Comparison of ENCODE assay signal across 1 cellular context in the genomic region with DNA sequence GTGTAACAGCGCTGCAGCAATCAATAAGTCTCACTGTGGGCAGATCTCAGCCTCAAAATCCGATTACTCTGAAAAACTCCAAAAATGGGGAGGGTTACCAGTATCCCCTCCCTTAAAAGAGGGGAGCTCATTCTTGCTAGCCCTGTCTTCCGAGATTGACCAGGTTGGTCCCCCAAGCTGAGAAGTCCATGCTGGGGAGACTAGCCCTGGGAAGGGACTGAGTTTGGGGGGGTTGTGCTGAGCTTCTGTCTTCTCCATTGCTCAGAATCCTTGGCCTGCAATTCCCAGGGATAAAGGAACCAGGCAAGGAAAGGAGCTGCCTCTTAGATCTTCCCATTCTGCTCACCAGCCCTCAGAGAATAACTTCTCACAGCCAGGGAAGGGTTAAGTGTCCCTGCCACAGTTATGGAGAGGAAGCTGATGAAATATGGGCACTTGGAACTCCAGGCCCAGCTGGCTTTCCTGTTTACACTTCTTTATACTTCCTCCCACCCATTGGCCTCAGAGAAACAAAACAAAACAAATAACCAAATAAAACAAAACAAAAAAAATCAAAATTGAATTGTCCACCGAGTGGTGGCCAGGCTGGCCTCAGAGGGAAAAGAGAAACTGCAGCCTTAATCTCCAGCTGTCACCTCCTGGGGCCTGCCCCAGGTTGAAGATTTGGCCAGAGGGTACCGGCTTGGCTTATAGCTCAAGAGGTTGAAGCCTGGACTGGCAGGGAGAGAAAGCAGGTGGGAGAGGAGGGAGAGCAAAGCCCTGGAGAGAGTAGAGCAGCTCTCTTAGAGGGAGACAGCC.
TF ChIP-seq lines count a peak whose summit lies in the region.

No MANE protein-coding gene starts in this region.

TF ChIP-seq in HEK293, 187 proteins besides CTCF, POLR2A, EP300 and RAD21 (continued from another document and continues in another):
- TF ChIP-seq, protein P1, sequence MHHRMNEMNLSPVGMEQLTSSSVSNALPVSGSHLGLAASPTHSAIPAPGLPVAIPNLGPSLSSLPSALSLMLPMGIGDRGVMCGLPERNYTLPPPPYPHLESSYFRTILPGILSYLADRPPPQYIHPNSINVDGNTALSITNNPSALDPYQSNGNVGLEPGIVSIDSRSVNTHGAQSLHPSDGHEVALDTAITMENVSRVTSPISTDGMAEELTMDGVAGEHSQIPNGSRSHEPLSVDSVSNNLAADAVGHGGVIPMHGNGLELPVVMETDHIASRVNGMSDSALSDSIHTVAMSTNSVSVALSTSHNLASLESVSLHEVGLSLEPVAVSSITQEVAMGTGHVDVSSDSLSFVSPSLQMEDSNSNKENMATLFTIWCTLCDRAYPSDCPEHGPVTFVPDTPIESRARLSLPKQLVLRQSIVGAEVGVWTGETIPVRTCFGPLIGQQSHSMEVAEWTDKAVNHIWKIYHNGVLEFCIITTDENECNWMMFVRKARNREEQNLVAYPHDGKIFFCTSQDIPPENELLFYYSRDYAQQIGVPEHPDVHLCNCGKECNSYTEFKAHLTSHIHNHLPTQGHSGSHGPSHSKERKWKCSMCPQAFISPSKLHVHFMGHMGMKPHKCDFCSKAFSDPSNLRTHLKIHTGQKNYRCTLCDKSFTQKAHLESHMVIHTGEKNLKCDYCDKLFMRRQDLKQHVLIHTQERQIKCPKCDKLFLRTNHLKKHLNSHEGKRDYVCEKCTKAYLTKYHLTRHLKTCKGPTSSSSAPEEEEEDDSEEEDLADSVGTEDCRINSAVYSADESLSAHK (tag by site-specific recombination; IDR thresholded peaks at IDR 0.05): peak; percentile 85
- TF ChIP-seq, protein P2, sequence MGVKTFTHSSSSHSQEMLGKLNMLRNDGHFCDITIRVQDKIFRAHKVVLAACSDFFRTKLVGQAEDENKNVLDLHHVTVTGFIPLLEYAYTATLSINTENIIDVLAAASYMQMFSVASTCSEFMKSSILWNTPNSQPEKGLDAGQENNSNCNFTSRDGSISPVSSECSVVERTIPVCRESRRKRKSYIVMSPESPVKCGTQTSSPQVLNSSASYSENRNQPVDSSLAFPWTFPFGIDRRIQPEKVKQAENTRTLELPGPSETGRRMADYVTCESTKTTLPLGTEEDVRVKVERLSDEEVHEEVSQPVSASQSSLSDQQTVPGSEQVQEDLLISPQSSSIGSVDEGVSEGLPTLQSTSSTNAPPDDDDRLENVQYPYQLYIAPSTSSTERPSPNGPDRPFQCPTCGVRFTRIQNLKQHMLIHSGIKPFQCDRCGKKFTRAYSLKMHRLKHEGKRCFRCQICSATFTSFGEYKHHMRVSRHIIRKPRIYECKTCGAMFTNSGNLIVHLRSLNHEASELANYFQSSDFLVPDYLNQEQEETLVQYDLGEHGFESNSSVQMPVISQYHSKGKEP (tag by site-specific recombination; IDR thresholded peaks at IDR 0.05): no peak
- TF ChIP-seq ZNF776 (tag by site-specific recombination; IDR thresholded peaks at IDR 0.05; ENCODE audit: borderline replicate concordance): no peak
- TF ChIP-seq HOXC10 (CRISPR knock-in tag; IDR thresholded peaks at IDR 0.05): no peak
- TF ChIP-seq, protein P3, sequence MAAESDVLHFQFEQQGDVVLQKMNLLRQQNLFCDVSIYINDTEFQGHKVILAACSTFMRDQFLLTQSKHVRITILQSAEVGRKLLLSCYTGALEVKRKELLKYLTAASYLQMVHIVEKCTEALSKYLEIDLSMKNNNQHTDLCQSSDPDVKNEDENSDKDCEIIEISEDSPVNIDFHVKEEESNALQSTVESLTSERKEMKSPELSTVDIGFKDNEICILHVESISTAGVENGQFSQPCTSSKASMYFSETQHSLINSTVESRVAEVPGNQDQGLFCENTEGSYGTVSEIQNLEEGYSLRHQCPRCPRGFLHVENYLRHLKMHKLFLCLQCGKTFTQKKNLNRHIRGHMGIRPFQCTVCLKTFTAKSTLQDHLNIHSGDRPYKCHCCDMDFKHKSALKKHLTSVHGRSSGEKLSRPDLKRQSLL (tag by site-specific recombination; IDR thresholded peaks at IDR 0.05): 0 out of 2 replicates have a peak, but pooled peaks have one; percentile 74
- TF ChIP-seq REPIN1 (tag by site-specific recombination; IDR thresholded peaks at IDR 0.05; ENCODE audit: low read depth): no peak
- TF ChIP-seq ZBTB8A (tag by site-specific recombination; IDR thresholded peaks at IDR 0.05): peak; percentile 69
- no peak for TF ChIP-seq ZNF624 (tag by site-specific recombination; IDR thresholded peaks at IDR 0.05)
- peak; percentile 10; the same call in 1 of the 2 replicates for TF ChIP-seq KLF9 (tag by site-specific recombination; IDR thresholded peaks at IDR 0.05; ENCODE audit: low read depth)
- TF ChIP-seq, protein P4, sequence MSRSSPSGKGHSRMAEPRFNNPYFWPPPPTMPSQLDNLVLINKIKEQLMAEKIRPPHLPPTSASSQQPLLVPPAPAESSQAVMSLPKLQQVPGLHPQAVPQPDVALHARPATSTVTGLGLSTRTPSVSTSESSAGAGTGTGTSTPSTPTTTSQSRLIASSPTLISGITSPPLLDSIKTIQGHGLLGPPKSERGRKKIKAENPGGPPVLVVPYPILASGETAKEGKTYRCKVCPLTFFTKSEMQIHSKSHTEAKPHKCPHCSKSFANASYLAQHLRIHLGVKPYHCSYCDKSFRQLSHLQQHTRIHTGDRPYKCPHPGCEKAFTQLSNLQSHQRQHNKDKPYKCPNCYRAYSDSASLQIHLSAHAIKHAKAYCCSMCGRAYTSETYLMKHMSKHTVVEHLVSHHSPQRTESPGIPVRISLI (tag by site-specific recombination; IDR thresholded peaks at IDR 0.05): no peak
- TF ChIP-seq, protein P5, sequence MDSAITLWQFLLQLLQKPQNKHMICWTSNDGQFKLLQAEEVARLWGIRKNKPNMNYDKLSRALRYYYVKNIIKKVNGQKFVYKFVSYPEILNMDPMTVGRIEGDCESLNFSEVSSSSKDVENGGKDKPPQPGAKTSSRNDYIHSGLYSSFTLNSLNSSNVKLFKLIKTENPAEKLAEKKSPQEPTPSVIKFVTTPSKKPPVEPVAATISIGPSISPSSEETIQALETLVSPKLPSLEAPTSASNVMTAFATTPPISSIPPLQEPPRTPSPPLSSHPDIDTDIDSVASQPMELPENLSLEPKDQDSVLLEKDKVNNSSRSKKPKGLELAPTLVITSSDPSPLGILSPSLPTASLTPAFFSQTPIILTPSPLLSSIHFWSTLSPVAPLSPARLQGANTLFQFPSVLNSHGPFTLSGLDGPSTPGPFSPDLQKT (IDR thresholded peaks at IDR 0.05; ENCODE audit: borderline replicate concordance, low read depth, low read length): no peak
- TF ChIP-seq ZNF830 (tag by site-specific recombination; IDR thresholded peaks at IDR 0.05; ENCODE audit: low read depth): no peak
- TF ChIP-seq ZNF138 (tag by site-specific recombination; IDR thresholded peaks at IDR 0.05; ENCODE audit: borderline replicate concordance): no peak
- no peak for TF ChIP-seq ZNF768 (tag by site-specific recombination; IDR thresholded peaks at IDR 0.05)
- TF ChIP-seq, protein P6, sequence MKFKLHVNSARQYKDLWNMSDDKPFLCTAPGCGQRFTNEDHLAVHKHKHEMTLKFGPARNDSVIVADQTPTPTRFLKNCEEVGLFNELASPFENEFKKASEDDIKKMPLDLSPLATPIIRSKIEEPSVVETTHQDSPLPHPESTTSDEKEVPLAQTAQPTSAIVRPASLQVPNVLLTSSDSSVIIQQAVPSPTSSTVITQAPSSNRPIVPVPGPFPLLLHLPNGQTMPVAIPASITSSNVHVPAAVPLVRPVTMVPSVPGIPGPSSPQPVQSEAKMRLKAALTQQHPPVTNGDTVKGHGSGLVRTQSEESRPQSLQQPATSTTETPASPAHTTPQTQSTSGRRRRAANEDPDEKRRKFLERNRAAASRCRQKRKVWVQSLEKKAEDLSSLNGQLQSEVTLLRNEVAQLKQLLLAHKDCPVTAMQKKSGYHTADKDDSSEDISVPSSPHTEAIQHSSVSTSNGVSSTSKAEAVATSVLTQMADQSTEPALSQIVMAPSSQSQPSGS (tag by site-specific recombination; IDR thresholded peaks at IDR 0.05; ENCODE audit: low read depth): no peak
- TF ChIP-seq SETDB1 (IDR thresholded peaks at IDR 0.05; ENCODE audit: insufficient read length, low read length): no peak
- TF ChIP-seq, protein P7, sequence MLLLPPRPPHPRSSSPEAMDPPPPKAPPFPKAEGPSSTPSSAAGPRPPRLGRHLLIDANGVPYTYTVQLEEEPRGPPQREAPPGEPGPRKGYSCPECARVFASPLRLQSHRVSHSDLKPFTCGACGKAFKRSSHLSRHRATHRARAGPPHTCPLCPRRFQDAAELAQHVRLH (tag by site-specific recombination; IDR thresholded peaks at IDR 0.05): peak; percentile 79; the same call in 1 of the 2 replicates
- TF ChIP-seq ZFP41 (tag by site-specific recombination; IDR thresholded peaks at IDR 0.05; ENCODE audit: borderline replicate concordance): no peak
- TF ChIP-seq, protein P8, sequence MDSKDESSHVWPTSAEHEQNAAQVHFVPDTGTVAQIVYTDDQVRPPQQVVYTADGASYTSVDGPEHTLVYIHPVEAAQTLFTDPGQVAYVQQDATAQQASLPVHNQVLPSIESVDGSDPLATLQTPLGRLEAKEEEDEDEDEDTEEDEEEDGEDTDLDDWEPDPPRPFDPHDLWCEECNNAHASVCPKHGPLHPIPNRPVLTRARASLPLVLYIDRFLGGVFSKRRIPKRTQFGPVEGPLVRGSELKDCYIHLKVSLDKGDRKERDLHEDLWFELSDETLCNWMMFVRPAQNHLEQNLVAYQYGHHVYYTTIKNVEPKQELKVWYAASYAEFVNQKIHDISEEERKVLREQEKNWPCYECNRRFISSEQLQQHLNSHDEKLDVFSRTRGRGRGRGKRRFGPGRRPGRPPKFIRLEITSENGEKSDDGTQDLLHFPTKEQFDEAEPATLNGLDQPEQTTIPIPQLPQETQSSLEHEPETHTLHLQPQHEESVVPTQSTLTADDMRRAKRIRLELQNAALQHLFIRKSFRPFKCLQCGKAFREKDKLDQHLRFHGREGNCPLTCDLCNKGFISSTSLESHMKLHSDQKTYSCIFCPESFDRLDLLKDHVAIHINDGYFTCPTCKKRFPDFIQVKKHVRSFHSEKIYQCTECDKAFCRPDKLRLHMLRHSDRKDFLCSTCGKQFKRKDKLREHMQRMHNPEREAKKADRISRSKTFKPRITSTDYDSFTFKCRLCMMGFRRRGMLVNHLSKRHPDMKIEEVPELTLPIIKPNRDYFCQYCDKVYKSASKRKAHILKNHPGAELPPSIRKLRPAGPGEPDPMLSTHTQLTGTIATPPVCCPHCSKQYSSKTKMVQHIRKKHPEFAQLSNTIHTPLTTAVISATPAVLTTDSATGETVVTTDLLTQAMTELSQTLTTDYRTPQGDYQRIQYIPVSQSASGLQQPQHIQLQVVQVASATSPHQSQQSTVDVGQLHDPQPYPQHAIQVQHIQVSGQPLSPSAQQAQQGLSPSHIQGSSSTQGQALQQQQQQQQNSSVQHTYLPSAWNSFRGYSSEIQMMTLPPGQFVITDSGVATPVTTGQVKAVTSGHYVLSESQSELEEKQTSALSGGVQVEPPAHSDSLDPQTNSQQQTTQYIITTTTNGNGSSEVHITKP (tag by site-specific recombination; IDR thresholded peaks at IDR 0.05): peak; percentile 80
- no peak for TF ChIP-seq ZNF19 (tag by site-specific recombination; IDR thresholded peaks at IDR 0.05; ENCODE audit: low read depth)
- no peak for TF ChIP-seq ZNF660 (tag by site-specific recombination; IDR thresholded peaks at IDR 0.05)
- no peak for TF ChIP-seq KLF1 (tag by site-specific recombination; IDR thresholded peaks at IDR 0.05)
- TF ChIP-seq, protein P9, sequence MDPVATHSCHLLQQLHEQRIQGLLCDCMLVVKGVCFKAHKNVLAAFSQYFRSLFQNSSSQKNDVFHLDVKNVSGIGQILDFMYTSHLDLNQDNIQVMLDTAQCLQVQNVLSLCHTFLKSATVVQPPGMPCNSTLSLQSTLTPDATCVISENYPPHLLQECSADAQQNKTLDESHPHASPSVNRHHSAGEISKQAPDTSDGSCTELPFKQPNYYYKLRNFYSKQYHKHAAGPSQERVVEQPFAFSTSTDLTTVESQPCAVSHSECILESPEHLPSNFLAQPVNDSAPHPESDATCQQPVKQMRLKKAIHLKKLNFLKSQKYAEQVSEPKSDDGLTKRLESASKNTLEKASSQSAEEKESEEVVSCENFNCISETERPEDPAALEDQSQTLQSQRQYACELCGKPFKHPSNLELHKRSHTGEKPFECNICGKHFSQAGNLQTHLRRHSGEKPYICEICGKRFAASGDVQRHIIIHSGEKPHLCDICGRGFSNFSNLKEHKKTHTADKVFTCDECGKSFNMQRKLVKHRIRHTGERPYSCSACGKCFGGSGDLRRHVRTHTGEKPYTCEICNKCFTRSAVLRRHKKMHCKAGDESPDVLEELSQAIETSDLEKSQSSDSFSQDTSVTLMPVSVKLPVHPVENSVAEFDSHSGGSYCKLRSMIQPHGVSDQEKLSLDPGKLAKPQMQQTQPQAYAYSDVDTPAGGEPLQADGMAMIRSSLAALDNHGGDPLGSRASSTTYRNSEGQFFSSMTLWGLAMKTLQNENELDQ (tag by site-specific recombination; IDR thresholded peaks at IDR 0.05; ENCODE audit: low read depth): no peak
- TF ChIP-seq HOXA7 (CRISPR knock-in tag; IDR thresholded peaks at IDR 0.05; ENCODE audit: borderline replicate concordance): no peak
- no peak for TF ChIP-seq ZNF324 (tag by site-specific recombination; IDR thresholded peaks at IDR 0.05)
- TF ChIP-seq ZNF610 (tag by site-specific recombination; IDR thresholded peaks at IDR 0.05; ENCODE audit: borderline replicate concordance): peak; percentile 76; the same call in 1 of the 2 replicates
- TF ChIP-seq ZNF24 (tag by site-specific recombination; IDR thresholded peaks at IDR 0.05): no peak
- TF ChIP-seq HOXD13 (CRISPR knock-in tag; IDR thresholded peaks at IDR 0.05; ENCODE audit: borderline replicate concordance): no peak
- peak; percentile 64; the same call in 1 of the 2 replicates for TF ChIP-seq ZBTB48 (tag by site-specific recombination; IDR thresholded peaks at IDR 0.05)
- peak; percentile 85 for TF ChIP-seq GLIS1 (tag by site-specific recombination; IDR thresholded peaks at IDR 0.05)
- no peak; the same call in 1 of the 2 replicates for TF ChIP-seq GLI2 (tag by site-specific recombination; IDR thresholded peaks at IDR 0.05; ENCODE audit: borderline replicate concordance, low read depth)
- no peak for TF ChIP-seq ZNF157 (tag by site-specific recombination; IDR thresholded peaks at IDR 0.05)
- no peak for TF ChIP-seq ZBTB20 (tag by site-specific recombination; IDR thresholded peaks at IDR 0.05)
- no peak for TF ChIP-seq MYNN (tag by site-specific recombination; IDR thresholded peaks at IDR 0.05; ENCODE audit: borderline replicate concordance)
- TF ChIP-seq, protein P10, sequence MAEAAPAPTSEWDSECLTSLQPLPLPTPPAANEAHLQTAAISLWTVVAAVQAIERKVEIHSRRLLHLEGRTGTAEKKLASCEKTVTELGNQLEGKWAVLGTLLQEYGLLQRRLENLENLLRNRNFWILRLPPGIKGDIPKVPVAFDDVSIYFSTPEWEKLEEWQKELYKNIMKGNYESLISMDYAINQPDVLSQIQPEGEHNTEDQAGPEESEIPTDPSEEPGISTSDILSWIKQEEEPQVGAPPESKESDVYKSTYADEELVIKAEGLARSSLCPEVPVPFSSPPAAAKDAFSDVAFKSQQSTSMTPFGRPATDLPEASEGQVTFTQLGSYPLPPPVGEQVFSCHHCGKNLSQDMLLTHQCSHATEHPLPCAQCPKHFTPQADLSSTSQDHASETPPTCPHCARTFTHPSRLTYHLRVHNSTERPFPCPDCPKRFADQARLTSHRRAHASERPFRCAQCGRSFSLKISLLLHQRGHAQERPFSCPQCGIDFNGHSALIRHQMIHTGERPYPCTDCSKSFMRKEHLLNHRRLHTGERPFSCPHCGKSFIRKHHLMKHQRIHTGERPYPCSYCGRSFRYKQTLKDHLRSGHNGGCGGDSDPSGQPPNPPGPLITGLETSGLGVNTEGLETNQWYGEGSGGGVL (tag by site-specific recombination; IDR thresholded peaks at IDR 0.05): peak; percentile 51; the same call in 1 of the 2 replicates
- no peak for TF ChIP-seq ZNF501 (tag by site-specific recombination; IDR thresholded peaks at IDR 0.05)
- no peak for TF ChIP-seq ZNF529 (tag by site-specific recombination; IDR thresholded peaks at IDR 0.05; ENCODE audit: insufficient replicate concordance)
